Comparison of ENCODE assay signal across 11 cellular contexts in genomic region chr17:48601528-48602430, GRCh38. TPM values are rescaled to one million over a fixed set of nuclear protein-coding genes. Genes with fewer than 3 reads are reported as not detected.
DNase-seq lines count a peak whose midpoint lies in the region; ATAC-seq, FAIRE-seq and TF ChIP-seq lines count a peak whose summit lies in the region.
"Had no signal": no experiment of that assay in that cellular context is flagged by ENCODE, and none has a peak within 500 bp of the region (broad histone marks: within the 10 kb centered on the region; RNA-seq: fewer than 3 reads in every experiment).

No MANE protein-coding gene starts in this region.

- no peaks in the 10 kb centered on the region for H3K36me3 ChIP-seq in RWPE2 (ENCODE audit: low read depth)
- H3K36me3 ChIP-seq in kidney (ENCODE audit: control insufficient read depth in 1 of 2, insufficient read depth in 2 of 2, low read length in 2 of 2), result no peaks in the 10 kb centered on the region
- H3K36me3 ChIP-seq in smooth muscle cell (ENCODE audit: low read depth), result no peaks in the 10 kb centered on the region
- H3K36me3 ChIP-seq: brain microvascular endothelial cell, heart left ventricle had no signal

- H3K4me2 ChIP-seq in smooth muscle cell, result peak overlapping the region; percentile 98

- 5% methylated on average over 35 of the region's 35 CpGs for WGBS in smooth muscle cell (ENCODE audit: low lambda C conversion rate)

- intact Hi-C loops in kidney (cut with DNase I), result no loop called here

- H3F3A ChIP-seq in smooth muscle cell (ENCODE audit: low read depth), result peaks cover 20% of the 10 kb centered on the region

- no peak for FAIRE-seq in kidney (lab: Jason Lieb, UNC)

- ATAC-seq in HG02588 (IDR thresholded peaks at IDR 0.05; ENCODE audit: unreplicated experiment) (peak; percentile 10), RWPE2 (ENCODE audit: low read depth) (no peak), HG03039 (IDR thresholded peaks at IDR 0.05; ENCODE audit: unreplicated experiment) (no peak), GM18858 (IDR thresholded peaks at IDR 0.05; ENCODE audit: unreplicated experiment) (no peak)

- H3K27me3 ChIP-seq in RWPE2 (ENCODE audit: insufficient read depth, poor library complexity, severe bottlenecking) (no peaks in the 10 kb centered on the region), smooth muscle cell (ENCODE audit: low read depth) (peaks cover 7% of the 10 kb centered on the region)

- H3K27ac ChIP-seq in RWPE2 (ENCODE audit: poor library complexity, severe bottlenecking), result no peak overlapping the region
- H3K27ac ChIP-seq in kidney (ENCODE audit: low read depth in 2 of 2, low read length in 2 of 2), result peak overlapping the region; percentile 90 to 94
- H3K27ac ChIP-seq in smooth muscle cell (ENCODE audit: low read depth), result peak overlapping the region; percentile 79
- H3K27ac ChIP-seq: brain microvascular endothelial cell, heart left ventricle, VCaP had no signal

- peak overlapping the region; percentile 52 for H3K4me3 ChIP-seq in RWPE2 (ENCODE audit: severe bottlenecking)
- peak overlapping the region; percentile 68 to 72 for H3K4me3 ChIP-seq in kidney (ENCODE audit: low read length in 2 of 2)
- H3K4me3 ChIP-seq in smooth muscle cell, result peak overlapping the region; percentile 66
- H3K4me3 ChIP-seq: heart left ventricle had no signal

- DNase-seq in RWPE2 (ENCODE audit: low spot score) (peak; percentile 40), kidney (peak; percentile 87), smooth muscle cell (lab: John Stamatoyannopoulos, UW; ENCODE audit: unreplicated experiment) (no peak), 8988T (no peak)
- no peak for DNase-seq in activated CD4-positive, CD25-positive, alpha-beta regulatory T cell (lab: John Stamatoyannopoulos, UW)

- no peak overlapping the region for H2AFZ ChIP-seq in smooth muscle cell (ENCODE audit: low read depth)

- TF ChIP-seq CTCF in RWPE2 (IDR thresholded peaks at IDR 0.05; ENCODE audit: poor library complexity, severe bottlenecking) (no peak), kidney (IDR thresholded peaks at IDR 0.05; ENCODE audit: borderline replicate concordance, extremely low read depth, insufficient read depth) (no peak), smooth muscle cell (IDR thresholded peaks at IDR 0.05; ENCODE audit: borderline replicate concordance, insufficient read depth, poor library complexity, severe bottlenecking) (no peak)

- H3K9ac ChIP-seq in kidney (ENCODE audit: low read length in 2 of 2), result peak overlapping the region; percentile 59 to 79
- H3K9ac ChIP-seq in smooth muscle cell (ENCODE audit: low read depth), result peak overlapping the region; percentile 35

- H3K4me1 ChIP-seq in RWPE2 (ENCODE audit: insufficient read depth, poor library complexity, severe bottlenecking) (peaks cover 13% of the 10 kb centered on the region), kidney (ENCODE audit: control insufficient read depth in 1 of 2, insufficient read depth in 1 of 2, low read depth in 1 of 2, low read length in 2 of 2) (peaks cover 9 to 15% of the 10 kb centered on the region in 2 donors), smooth muscle cell (ENCODE audit: low read depth) (peaks cover 9% of the 10 kb centered on the region)

- peaks cover 81% of the 10 kb centered on the region for H3K79me2 ChIP-seq in smooth muscle cell (ENCODE audit: low read depth)

- H4K20me1 ChIP-seq in smooth muscle cell (ENCODE audit: low read depth), result peaks cover 68% of the 10 kb centered on the region

- H3K9me3 ChIP-seq in RWPE2 (ENCODE audit: severe bottlenecking) (no peaks in the 10 kb centered on the region), kidney (ENCODE audit: control insufficient read depth in 1 of 2, low read length in 2 of 2) (no peaks in the 10 kb centered on the region), smooth muscle cell (replicated peaks; ENCODE audit: low read depth) (no peaks in the 10 kb centered on the region)

RNA-seq across cellular contexts. Expression of gene HOXB6, which starts 3.0 kb away (rescaled TPM):
- total RNA-seq in kidney (90.2 TPM), smooth muscle cell (6.3 and 7.2 TPM in 2 replicates)
- polyA plus RNA-seq in kidney (ENCODE audit: insufficient read depth, low read depth, low replicate concordance) (44.0 TPM), smooth muscle cell (9.3 and 10.3 TPM in 2 replicates)

RNA-seq across cellular contexts. Expression of gene HOXB5, which starts 8.2 kb away (rescaled TPM):
- total RNA-seq in kidney, result 27.0 TPM
- polyA plus RNA-seq in kidney (ENCODE audit: insufficient read depth, low read depth, low replicate concordance), result 12.3 TPM
- total RNA-seq in smooth muscle cell, result 0.49 and 0.94 TPM in 2 replicates
- polyA plus RNA-seq in smooth muscle cell, result 1.4 and 1.8 TPM in 2 replicates

RNA-seq across cellular contexts. Expression of gene HOXB7, which starts 9.0 kb away (rescaled TPM):
- total RNA-seq in kidney (45.4 TPM), smooth muscle cell (13.7 and 16.1 TPM in 2 replicates)
- polyA plus RNA-seq in kidney (ENCODE audit: insufficient read depth, low read depth, low replicate concordance) (49.6 TPM), smooth muscle cell (29.7 and 33.4 TPM in 2 replicates)

RNA-seq across cellular contexts. Expression of gene HOXB3, which starts 11.7 kb away (rescaled TPM):
- total RNA-seq in kidney, result 99.0 TPM
- 12.1 TPM for polyA plus RNA-seq in kidney (ENCODE audit: insufficient read depth, low read depth, low replicate concordance)
- 5.1 and 9.1 TPM in 2 replicates for total RNA-seq in smooth muscle cell
- polyA plus RNA-seq in smooth muscle cell, result 2.8 and 4.4 TPM in 2 replicates

RNA-seq across cellular contexts. Expression of gene HOXB8, which starts 13.3 kb away (rescaled TPM):
- total RNA-seq in kidney (48.7 TPM), smooth muscle cell (2.0 and 3.8 TPM in 2 replicates)
- polyA plus RNA-seq in kidney (ENCODE audit: insufficient read depth, low read depth, low replicate concordance) (19.3 TPM), smooth muscle cell (0.15 and 0.94 TPM in 2 replicates)
- total RNA-seq: heart left ventricle had no signal
- polyA plus RNA-seq: heart left ventricle had no signal

Comparison
In these comparisons a context has a peak if more than half of its experiments do, and no peak if none do; other contexts are left out.
1. DNase-seq: peak in RWPE2 (single experiment) and kidney (single experiment); none in smooth muscle cell (single experiment), activated CD4-positive, CD25-positive, alpha-beta regulatory T cell (0 of 4) and 8988T (single experiment).
2. RNA of gene HOXB6, which starts 3.0 kb away (total RNA-seq): 90.2 TPM in kidney (single experiment); 6.3 to 7.2 TPM in smooth muscle cell; every median in the first group is over 10 times any median in the second.
3. RNA of gene HOXB5, which starts 8.2 kb away (total RNA-seq): 27.0 TPM in kidney (single experiment); 0.49 to 0.94 TPM in smooth muscle cell; every median in the first group is over 10 times any median in the second.
4. Peak in every context shown above with its lines, with median percentiles within 50 percentile points of each other: H3K4me3 ChIP-seq.